19 cellular contexts compared by ENCODE assay signal in the genomic region with DNA sequence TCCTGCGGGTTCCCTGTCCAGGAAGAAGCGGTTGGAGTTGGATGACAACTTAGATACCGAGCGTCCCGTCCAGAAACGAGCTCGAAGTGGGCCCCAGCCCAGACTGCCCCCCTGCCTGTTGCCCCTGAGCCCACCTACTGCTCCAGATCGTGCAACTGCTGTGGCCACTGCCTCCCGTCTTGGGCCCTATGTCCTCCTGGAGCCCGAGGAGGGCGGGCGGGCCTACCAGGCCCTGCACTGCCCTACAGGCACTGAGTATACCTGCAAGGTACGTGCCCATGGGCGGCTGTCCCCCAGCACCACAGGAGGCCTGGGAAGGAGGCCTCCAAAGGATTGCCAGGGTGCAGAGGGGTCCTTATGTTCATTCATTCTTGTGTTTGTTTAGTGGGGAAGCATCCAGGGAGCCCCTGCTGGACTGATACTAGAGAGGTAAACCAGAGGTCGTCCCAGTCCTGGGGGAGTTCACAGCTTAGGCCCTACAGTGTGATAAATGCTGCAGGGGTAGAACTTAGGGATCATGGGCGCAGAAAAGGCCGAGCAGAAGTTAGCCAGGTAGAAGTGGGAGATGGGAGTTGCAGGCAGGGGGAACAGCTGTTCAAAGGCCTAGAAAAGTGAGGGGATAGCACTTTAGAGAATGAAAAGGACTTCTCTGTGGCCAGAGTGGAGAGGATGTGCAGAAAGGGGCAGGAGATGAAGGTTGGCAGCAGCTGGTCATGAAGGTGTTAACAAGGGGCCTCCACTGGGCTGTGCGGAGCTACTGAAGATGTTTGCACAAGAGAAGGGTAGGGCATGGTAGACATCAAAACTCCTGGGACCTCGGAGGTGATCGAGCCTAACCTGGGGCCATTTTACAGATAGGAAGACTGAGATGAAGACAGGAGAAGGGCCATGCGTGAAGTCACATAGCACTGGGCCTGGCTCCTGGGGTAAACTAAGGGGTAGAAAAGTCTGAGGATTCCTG.
"Had no signal": no experiment of that assay in that cellular context is flagged by ENCODE, and none has a peak within 500 bp of the region (broad histone marks: within the 10 kb centered on the region; RNA-seq: fewer than 3 reads in every experiment).

No MANE protein-coding gene starts in this region.

- H3K27me3 Mint-ChIP-seq: dendritic cell treated with granulocyte-macrophage colony-stimulating factor and Interleukin-4, amounts not matched to agents 40 ng/mL and 50 ng/mL, for 4 days; stimulated activated memory B cell treated with anti-CD40 and anti-IgM and Interleukin-4, amounts not matched to agents 10 μg/mL and 1 μg/mL and 100 μg/mL, for 72 hours had no signal

- H3K4me3 ChIP-seq: adrenal gland, hepatocyte, lung, sigmoid colon, testis had no signal

- H3K4me3 Mint-ChIP-seq: dendritic cell treated with granulocyte-macrophage colony-stimulating factor and Interleukin-4, amounts not matched to agents 40 ng/mL and 50 ng/mL, for 4 days; nephron; stimulated activated memory B cell treated with anti-CD40 and anti-IgM and Interleukin-4, amounts not matched to agents 10 μg/mL and 1 μg/mL and 100 μg/mL, for 72 hours; type B pancreatic cell had no signal

- H3K9me3 Mint-ChIP-seq: dendritic cell treated with granulocyte-macrophage colony-stimulating factor and Interleukin-4, amounts not matched to agents 40 ng/mL and 50 ng/mL, for 4 days; nephron; stimulated activated memory B cell treated with anti-CD40 and anti-IgM and Interleukin-4, amounts not matched to agents 10 μg/mL and 1 μg/mL and 100 μg/mL, for 72 hours; type B pancreatic cell had no signal

- H3K27ac ChIP-seq: adrenal gland, hepatocyte, sigmoid colon, testis had no signal

- H3K4me1 Mint-ChIP-seq: nephron had no signal

- ATAC-seq: stimulated activated memory B cell treated with anti-CD40 and anti-IgM and Interleukin-4, amounts not matched to agents 10 μg/mL and 1 μg/mL and 100 μg/mL, for 72 hours had no signal

- H3K4me2 ChIP-seq: hepatocyte had no signal

- H3K27ac Mint-ChIP-seq: dendritic cell treated with granulocyte-macrophage colony-stimulating factor and Interleukin-4, amounts not matched to agents 40 ng/mL and 50 ng/mL, for 4 days; nephron; stimulated activated memory B cell treated with anti-CD40 and anti-IgM and Interleukin-4, amounts not matched to agents 10 μg/mL and 1 μg/mL and 100 μg/mL, for 72 hours; type B pancreatic cell had no signal

- FAIRE-seq: astrocyte, islet of Langerhans had no signal

- H2AFZ ChIP-seq: hepatocyte had no signal

- DNase-seq: activated CD4-positive, alpha-beta T cell treated with anti-CD3 and anti-CD28 coated beads, Interleukin-2, amount 50 U/mL, for 4 hours; activated gamma-delta T cell treated with Interleukin-2 at 50 U/mL for 16 hours; adrenal gland; effector memory CD4-positive, alpha-beta T cell; left cardiac atrium; midbrain; nucleus accumbens; sigmoid colon; stimulated activated CD4-positive, alpha-beta T cell treated with anti-CD3 and anti-CD28 coated beads, Interleukin-4, amount 100 ng/mL, for 4 hours; T1000; testis had no signal

- H3K4me1 ChIP-seq: adrenal gland, sigmoid colon, testis had no signal

- H3K9me3 ChIP-seq: adrenal gland, sigmoid colon, testis had no signal

- H3K27me3 ChIP-seq: adrenal gland, hepatocyte, sigmoid colon, testis had no signal
